In genomic region chr11:94676769-94677168, GRCh38 we compare ENCODE assay signal across 19 cellular contexts.
DNase-seq lines count a peak whose midpoint lies in the region; ATAC-seq, FAIRE-seq and TF ChIP-seq lines count a peak whose summit lies in the region.
"Had no signal": no experiment of that assay in that cellular context is flagged by ENCODE, and none has a peak within 500 bp of the region (broad histone marks: within the 10 kb centered on the region; RNA-seq: fewer than 3 reads in every experiment).

No MANE protein-coding gene starts in this region.

- H4K20me1 ChIP-seq in hepatocyte (ENCODE audit: insufficient read depth, poor library complexity, severe bottlenecking): no peaks in the 10 kb centered on the region

- H3K79me2 ChIP-seq in hepatocyte: no peaks in the 10 kb centered on the region

- no peak for FAIRE-seq in bronchial epithelial cell (lab: Jason Lieb, UNC)
- FAIRE-seq: A549, GM12878 had no signal

- H3K4me1 ChIP-seq in breast epithelium: no peaks in the 10 kb centered on the region
- H3K4me1 ChIP-seq in hepatocyte (ENCODE audit: insufficient read depth): peaks cover 31% of the 10 kb centered on the region
- H3K4me1 ChIP-seq: A549 had no signal

- POLR2A ChIA-PET in MCF 10A (lab: Yijun Ruan, JAX): no interaction called here

- CTCF ChIA-PET in MCF 10A (lab: Yijun Ruan, JAX): interaction anchor here (1.0 to 1.5 kb wide), 3 partner anchors 17 to 63 kb away, joined by 3 to 4 read pairs (median 3); no protein-coding TSS in a partner anchor

- 55% methylated on average over 4 of the region's 4 CpGs for WGBS in hepatocyte (ENCODE audit: low lambda C conversion rate, missing lambda C conversion rate)

- ATAC-seq in GM18517 (IDR thresholded peaks at IDR 0.05; ENCODE audit: unreplicated experiment): no peak
- no peak for ATAC-seq in GM21515 (IDR thresholded peaks at IDR 0.05; ENCODE audit: unreplicated experiment)
- ATAC-seq: A549, GM12878 had no signal

- H3K9me3 ChIP-seq in breast epithelium (peaks cover 0 to 6% of the 10 kb centered on the region in 2 donors), hepatocyte (ENCODE audit: low read depth) (no peaks in the 10 kb centered on the region)
- H3K9me3 ChIP-seq: A549 had no signal

- no peak overlapping the region for H3K4me3 Mint-ChIP-seq in MCF 10A (ENCODE audit: unreplicated experiment)
- H3K4me3 Mint-ChIP-seq: CD14-positive monocyte; CD4-positive, alpha-beta memory T cell had no signal

- no peak overlapping the region for H3K27ac ChIP-seq in breast epithelium
- H3K27ac ChIP-seq in hepatocyte: peak overlapping the region; percentile 84
- H3K27ac ChIP-seq: 22Rv1, A549 had no signal

- peak overlapping the region; percentile 60 for H3K27ac Mint-ChIP-seq in MCF 10A (ENCODE audit: low read depth, unreplicated experiment)
- H3K27ac Mint-ChIP-seq: CD14-positive monocyte; CD4-positive, alpha-beta memory T cell had no signal

- no peaks in the 10 kb centered on the region for H3K9me3 Mint-ChIP-seq in MCF 10A (ENCODE audit: unreplicated experiment)
- H3K9me3 Mint-ChIP-seq: CD4-positive, alpha-beta memory T cell had no signal

- BruUV-seq in MCF 10A (replicated peaks; lab: Mats Ljungman, UMichigan): no TSS peak

- no peaks in the 10 kb centered on the region for H3K36me3 Mint-ChIP-seq in MCF 10A (ENCODE audit: insufficient read depth, unreplicated experiment)
- H3K36me3 Mint-ChIP-seq: CD14-positive monocyte; CD4-positive, alpha-beta memory T cell had no signal

- no peaks in the 10 kb centered on the region for H3K27me3 ChIP-seq in breast epithelium
- no peaks in the 10 kb centered on the region for H3K27me3 ChIP-seq in bronchial epithelial cell (ENCODE audit: control insufficient read depth, insufficient read depth, low read length)
- H3K27me3 ChIP-seq in hepatocyte: no peaks in the 10 kb centered on the region

- no peak overlapping the region for H3K4me2 ChIP-seq in hepatocyte
- H3K4me2 ChIP-seq: A549 had no signal

- H3K9me2 ChIP-seq in hepatocyte (replicated peaks; ENCODE audit: insufficient read depth): no peaks in the 10 kb centered on the region

- TF ChIP-seq CTCF in MCF 10A (IDR thresholded peaks at IDR 0.05; ENCODE audit: unreplicated experiment) (no peak), breast epithelium (IDR thresholded peaks at IDR 0.05) (no peak), bronchial epithelial cell (IDR thresholded peaks at IDR 0.05; ENCODE audit: insufficient read depth, low read length, severe bottlenecking) (no peak), hepatocyte (IDR thresholded peaks at IDR 0.05; ENCODE audit: poor library complexity) (no peak)

- no peak for DNase-seq in MCF 10A (ENCODE audit: unreplicated experiment)
- no peak for DNase-seq in breast epithelium (ENCODE audit: low spot score in 2 of 2)
- DNase-seq in bronchial epithelial cell (ENCODE audit: low read depth): peak; percentile 58
- peak; percentile 42 for DNase-seq in hepatocyte (ENCODE audit: low spot score)
- no peak for DNase-seq in foreskin melanocyte
- no peak for DNase-seq in dedifferentiated amniotic fluid mesenchymal stem cell (ENCODE audit: extremely low spot score)
- DNase-seq: AML-193; CD4-positive, alpha-beta memory T cell; DMS 273 treated with DMSO at 0.1 percent for 48 hours; DMS53; DND-41; EL; HCEC 1CT had no signal

- no peaks in the 10 kb centered on the region for H3K27me3 Mint-ChIP-seq in MCF 10A (ENCODE audit: insufficient read depth, unreplicated experiment)

- H3K4me1 Mint-ChIP-seq in MCF 10A (ENCODE audit: insufficient read depth, unreplicated experiment): peaks cover 36% of the 10 kb centered on the region
- H3K4me1 Mint-ChIP-seq: CD14-positive monocyte; CD4-positive, alpha-beta memory T cell had no signal

- no peak overlapping the region for H3K4me3 ChIP-seq in breast epithelium
- H3K4me3 ChIP-seq in bronchial epithelial cell (ENCODE audit: low read depth, low read length): no peak overlapping the region
- H3K4me3 ChIP-seq in hepatocyte: no peak overlapping the region
- H3K4me3 ChIP-seq: A549, GM12878 had no signal

- intact Hi-C loops in MCF 10A (cut with micrococcal nuclease): no loop called here
- intact Hi-C loops in breast epithelium (cut with DNase I; ENCODE audit: low total_unique reads): no loop called here

- no peak for TF ChIP-seq POLR2A in breast epithelium (IDR thresholded peaks at IDR 0.05)

- no peaks in the 10 kb centered on the region for H3K36me3 ChIP-seq in breast epithelium
- no peaks in the 10 kb centered on the region for H3K36me3 ChIP-seq in bronchial epithelial cell (ENCODE audit: control insufficient read depth, insufficient read depth, low read length)
- H3K36me3 ChIP-seq in hepatocyte (replicated peaks; ENCODE audit: insufficient read depth, low read depth): no peaks in the 10 kb centered on the region

- no peak overlapping the region for H2AFZ ChIP-seq in hepatocyte

Comparison
In these comparisons a context has a peak if more than half of its experiments do, and no peak if none do; other contexts are left out.
1. DNase-seq: peak in bronchial epithelial cell (single experiment) and hepatocyte (single experiment); none in MCF 10A (single experiment), breast epithelium (0 of 2), foreskin melanocyte (single experiment) and dedifferentiated amniotic fluid mesenchymal stem cell (single experiment).